10 cellular contexts compared by ENCODE assay signal in the genomic region with DNA sequence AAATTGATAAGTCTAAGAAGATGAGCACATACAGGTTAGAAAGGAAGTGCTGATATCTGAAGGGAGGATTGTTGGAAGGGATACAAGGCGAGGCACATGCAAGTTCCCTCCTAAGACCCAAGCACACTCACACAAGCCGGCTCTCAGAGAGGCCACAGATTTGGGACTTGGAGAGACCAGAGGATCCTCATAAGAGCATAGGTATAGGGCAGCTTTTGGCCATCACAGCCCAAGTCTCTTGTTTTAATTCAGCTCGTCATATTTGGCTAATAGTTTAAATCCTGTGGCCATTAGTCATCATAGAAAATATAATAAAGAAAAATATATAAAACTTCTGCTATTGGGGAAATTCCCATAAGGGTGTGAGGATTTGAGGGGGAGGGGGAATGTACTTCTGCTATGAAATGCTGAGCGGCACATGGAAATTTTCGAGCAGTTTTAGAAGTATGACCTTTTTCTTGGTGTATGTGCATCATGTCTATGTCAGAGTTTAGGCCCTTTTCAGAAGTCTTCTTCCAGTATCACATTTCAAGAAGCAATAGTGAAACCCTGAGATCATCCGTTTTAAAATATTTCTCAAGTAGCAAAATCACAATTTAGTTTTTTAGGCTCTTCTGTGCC.
DNase-seq lines count a peak whose midpoint lies in the region; ATAC-seq lines count a peak whose summit lies in the region.
"Had no signal": no experiment of that assay in that cellular context is flagged by ENCODE, and none has a peak within 500 bp of the region (broad histone marks: within the 10 kb centered on the region; RNA-seq: fewer than 3 reads in every experiment).

No MANE protein-coding gene starts in this region.

- peaks cover 6% of the 10 kb centered on the region for H3K9me3 Mint-ChIP-seq in activated naive CD4-positive, alpha-beta T cell treated with anti-CD3 and anti-CD28 coated beads, Interleukin-2, amount 10 ng/mL, durations not matched to agents 7 days and 5 days
- H3K9me3 Mint-ChIP-seq in activated T-helper 2 cell treated with anti-CD3 and anti-CD28 coated beads, Interferon-gamma antibody, Interleukin-2, Interleukin-4, amounts not matched to agents 10 μg/mL and 5 μg/mL and 100 μg/mL, durations not matched to agents 14 hours and 24 hours and 36 hours: peaks cover 7% of the 10 kb centered on the region
- H3K9me3 Mint-ChIP-seq in stimulated activated memory B cell treated with anti-CD40 and anti-IgM and Interleukin-4, amounts not matched to agents 10 μg/mL and 1 μg/mL and 100 μg/mL, for 72 hours: no peaks in the 10 kb centered on the region
- H3K9me3 Mint-ChIP-seq: H9 had no signal

- H3K27me3 Mint-ChIP-seq in activated naive CD4-positive, alpha-beta T cell treated with anti-CD3 and anti-CD28 coated beads, Interleukin-2, amount 10 ng/mL, durations not matched to agents 7 days and 5 days: no peaks in the 10 kb centered on the region
- H3K27me3 Mint-ChIP-seq in activated T-helper 2 cell treated with anti-CD3 and anti-CD28 coated beads, Interferon-gamma antibody, Interleukin-2, Interleukin-4, amounts not matched to agents 10 μg/mL and 5 μg/mL and 100 μg/mL, durations not matched to agents 14 hours and 24 hours and 36 hours (ENCODE audit: low read depth): no peaks in the 10 kb centered on the region
- H3K27me3 Mint-ChIP-seq in stimulated activated memory B cell treated with anti-CD40 and anti-IgM and Interleukin-4, amounts not matched to agents 10 μg/mL and 1 μg/mL and 100 μg/mL, for 72 hours: no peaks in the 10 kb centered on the region

- CTCF ChIA-PET in activated naive CD4-positive, alpha-beta T cell treated with anti-CD3 and anti-CD28 coated beads, Interleukin-2, amount 10 ng/mL, durations not matched to agents 7 days and 5 days (lab: Charles Lee): interaction anchor here (0.6 to 3.7 kb wide), 5 partner anchors 12 to 414 kb away, joined by 3 to 20 read pairs (median 6); no protein-coding TSS in a partner anchor

- peaks cover 84% of the 10 kb centered on the region for H3K36me3 Mint-ChIP-seq in activated naive CD4-positive, alpha-beta T cell treated with anti-CD3 and anti-CD28 coated beads, Interleukin-2, amount 10 ng/mL, durations not matched to agents 7 days and 5 days
- H3K36me3 Mint-ChIP-seq in activated T-helper 2 cell treated with anti-CD3 and anti-CD28 coated beads, Interferon-gamma antibody, Interleukin-2, Interleukin-4, amounts not matched to agents 10 μg/mL and 5 μg/mL and 100 μg/mL, durations not matched to agents 14 hours and 24 hours and 36 hours (ENCODE audit: low read depth): peaks cover 94% of the 10 kb centered on the region
- peaks cover 82% of the 10 kb centered on the region for H3K36me3 Mint-ChIP-seq in stimulated activated memory B cell treated with anti-CD40 and anti-IgM and Interleukin-4, amounts not matched to agents 10 μg/mL and 1 μg/mL and 100 μg/mL, for 72 hours

- H3K27ac Mint-ChIP-seq in activated naive CD4-positive, alpha-beta T cell treated with anti-CD3 and anti-CD28 coated beads, Interleukin-2, amount 10 ng/mL, durations not matched to agents 7 days and 5 days: peak overlapping the region; percentile 95
- peak overlapping the region; percentile 89 for H3K27ac Mint-ChIP-seq in activated T-helper 2 cell treated with anti-CD3 and anti-CD28 coated beads, Interferon-gamma antibody, Interleukin-2, Interleukin-4, amounts not matched to agents 10 μg/mL and 5 μg/mL and 100 μg/mL, durations not matched to agents 14 hours and 24 hours and 36 hours
- H3K27ac Mint-ChIP-seq in stimulated activated memory B cell treated with anti-CD40 and anti-IgM and Interleukin-4, amounts not matched to agents 10 μg/mL and 1 μg/mL and 100 μg/mL, for 72 hours: peak overlapping the region; percentile 94

- ATAC-seq in HG02759 (IDR thresholded peaks at IDR 0.05; ENCODE audit: unreplicated experiment): peak; percentile 24
- peak; percentile 85 for ATAC-seq in stimulated activated memory B cell treated with anti-CD40 and anti-IgM and Interleukin-4, amounts not matched to agents 10 μg/mL and 1 μg/mL and 100 μg/mL, for 72 hours

- DNase-seq in activated naive CD4-positive, alpha-beta T cell treated with anti-CD3 and anti-CD28 coated beads, Interleukin-2, amount 10 ng/mL, durations not matched to agents 7 days and 5 days: no peak
- no peak for DNase-seq in activated naive CD4-positive, alpha-beta T cell (lab: John Stamatoyannopoulos, UW)
- DNase-seq in activated T-helper 2 cell treated with anti-CD3 and anti-CD28 coated beads, Interferon-gamma antibody, Interleukin-2, Interleukin-4, amounts not matched to agents 10 μg/mL and 5 μg/mL and 100 μg/mL, durations not matched to agents 14 hours and 24 hours and 36 hours (ENCODE audit: low spot score): no peak
- DNase-seq in cortex of kidney (lab: John Stamatoyannopoulos, UW) (no peak), T1000 (lab: John Stamatoyannopoulos, UW) (no peak), H7 (no peak)
- DNase-seq: H9, NCI-H1930 had no signal

- no peak overlapping the region for H3K4me3 ChIP-seq in H7 (ENCODE audit: insufficient read depth, low read depth, low read length)

- H3K4me3 Mint-ChIP-seq in activated naive CD4-positive, alpha-beta T cell treated with anti-CD3 and anti-CD28 coated beads, Interleukin-2, amount 10 ng/mL, durations not matched to agents 7 days and 5 days: peak overlapping the region; percentile 39
- peak overlapping the region; percentile 57 for H3K4me3 Mint-ChIP-seq in activated T-helper 2 cell treated with anti-CD3 and anti-CD28 coated beads, Interferon-gamma antibody, Interleukin-2, Interleukin-4, amounts not matched to agents 10 μg/mL and 5 μg/mL and 100 μg/mL, durations not matched to agents 14 hours and 24 hours and 36 hours (ENCODE audit: low read depth)
- peak overlapping the region; percentile 50 for H3K4me3 Mint-ChIP-seq in stimulated activated memory B cell treated with anti-CD40 and anti-IgM and Interleukin-4, amounts not matched to agents 10 μg/mL and 1 μg/mL and 100 μg/mL, for 72 hours
- H3K4me3 Mint-ChIP-seq: H9 had no signal

- H3K4me1 Mint-ChIP-seq in activated naive CD4-positive, alpha-beta T cell treated with anti-CD3 and anti-CD28 coated beads, Interleukin-2, amount 10 ng/mL, durations not matched to agents 7 days and 5 days: peaks cover 88% of the 10 kb centered on the region
- H3K4me1 Mint-ChIP-seq in activated T-helper 2 cell treated with anti-CD3 and anti-CD28 coated beads, Interferon-gamma antibody, Interleukin-2, Interleukin-4, amounts not matched to agents 10 μg/mL and 5 μg/mL and 100 μg/mL, durations not matched to agents 14 hours and 24 hours and 36 hours (ENCODE audit: low read depth): peaks cover 67% of the 10 kb centered on the region
- H3K4me1 Mint-ChIP-seq in stimulated activated memory B cell treated with anti-CD40 and anti-IgM and Interleukin-4, amounts not matched to agents 10 μg/mL and 1 μg/mL and 100 μg/mL, for 72 hours: peaks cover 42% of the 10 kb centered on the region

- H3K36me3 ChIP-seq in H7 (replicated peaks; ENCODE audit: control insufficient read depth, insufficient read depth, low read length): no peaks in the 10 kb centered on the region

- H3K27me3 ChIP-seq in H7 (ENCODE audit: control insufficient read depth, insufficient read depth, low read length): no peaks in the 10 kb centered on the region

- intact Hi-C loops in activated T-helper 2 cell treated with anti-CD3 and anti-CD28 coated beads, Interferon-gamma antibody, Interleukin-2, Interleukin-4, amounts not matched to agents 10 μg/mL and 5 μg/mL and 100 μg/mL, durations not matched to agents 14 hours and 24 hours and 36 hours (cut with micrococcal nuclease): loop anchor here (1.0 to 10.0 kb wide), 6 partner anchors 13 to 209 kb away; partner anchors contain the start of gene NFKB1
